In genomic region chr1:17617787-17618557, GRCh38 we compare ENCODE assay signal across 10 cellular contexts.
A peak's percentile ranks its signal among the peaks of the same experiment; 100 is the strongest.
DNase-seq lines count a peak whose midpoint lies in the region; TF ChIP-seq lines count a peak whose summit lies in the region.
"Had no signal": no experiment of that assay in that cellular context is flagged by ENCODE, and none has a peak within 500 bp of the region (broad histone marks: within the 10 kb centered on the region; RNA-seq: fewer than 3 reads in every experiment).

No MANE protein-coding gene starts in this region.

- H3K9me3 ChIP-seq in sigmoid colon, result no peaks in the 10 kb centered on the region
- H3K9me3 ChIP-seq: BE2C had no signal

- no peak for DNase-seq in CD14-positive monocyte (ENCODE audit: low spot score)
- DNase-seq in astrocyte of the spinal cord (ENCODE audit: low read depth, low spot score), result peak; percentile 31
- DNase-seq in hepatic stellate cell (ENCODE audit: low spot score), result peak; percentile 97
- DNase-seq in sigmoid colon, result peak; percentile 86
- no peak for DNase-seq in SW480 (ENCODE audit: low spot score)
- DNase-seq in NCI-H2029 (lab: John Stamatoyannopoulos, UW), result no peak
- DNase-seq in SW 1271 (lab: John Stamatoyannopoulos, UW), result no peak
- no peak for DNase-seq in NCI-H2171 (lab: John Stamatoyannopoulos, UW)
- DNase-seq: BE2C, MM.1S had no signal

- TF ChIP-seq EP300 in sigmoid colon (IDR thresholded peaks at IDR 0.05), result peak in 1 of 4 donors; percentile 40

- peaks cover 6 to 33% (median 14%) of the 10 kb centered on the region in 4 donors for H3K36me3 ChIP-seq in sigmoid colon
- H3K36me3 ChIP-seq: BE2C had no signal

- intact Hi-C loops in CD14-positive monocyte (cut with micrococcal nuclease) (no loop called here), sigmoid colon (cut with DNase I) (no loop called here)

- peaks cover 40 to 41% of the 10 kb centered on the region in 2 donors for H3K36me3 Mint-ChIP-seq in CD14-positive monocyte

- TF ChIP-seq POLR2A in sigmoid colon (IDR thresholded peaks at IDR 0.05), result no peak

- peak overlapping the region; percentile 81 to 92 (median 88) for H3K27ac ChIP-seq in sigmoid colon

- H3K27ac Mint-ChIP-seq in CD14-positive monocyte, result peak overlapping the region; percentile 89 to 97 (median 94)

- no peaks in the 10 kb centered on the region for H3K27me3 ChIP-seq in sigmoid colon
- H3K27me3 ChIP-seq: BE2C had no signal

- H3K4me3 ChIP-seq in astrocyte of the spinal cord (ENCODE audit: low read depth, low read length) (no peak overlapping the region), sigmoid colon (peak overlapping the region; percentile 16 to 50 (median 34))

- no peak for TF ChIP-seq CTCF in CD14-positive monocyte (IDR thresholded peaks at IDR 0.05)
- no peak for TF ChIP-seq CTCF in astrocyte of the spinal cord (IDR thresholded peaks at IDR 0.05; ENCODE audit: low read depth, low read length)
- no peak for TF ChIP-seq CTCF in sigmoid colon (IDR thresholded peaks at IDR 0.05)

- in situ Hi-C loops in astrocyte of the spinal cord (cut with HindIII; ENCODE audit: low sequenced_read_pairs), result no loop called here

- WGBS in sigmoid colon, 2 donors, result 68 to 82% methylated on average over 27 of the region's 27 CpGs

- H3K27me3 Mint-ChIP-seq in CD14-positive monocyte (ENCODE audit: low read depth in 3 of 3), result peaks cover 1 to 6% (median 2%) of the 10 kb centered on the region in 3 donors

- no peaks in the 10 kb centered on the region for H3K9me3 Mint-ChIP-seq in CD14-positive monocyte

- H3K4me3 Mint-ChIP-seq in CD14-positive monocyte, result peak overlapping the region; percentile 96 to 99

- H3K4me1 Mint-ChIP-seq in CD14-positive monocyte, result peaks cover 83% of the 10 kb centered on the region

- H3K4me1 ChIP-seq in sigmoid colon, result peaks cover 0 to 39% (median 32%) of the 10 kb centered on the region in 4 donors
- H3K4me1 ChIP-seq: BE2C had no signal

Comparison
In these comparisons a context has a peak if more than half of its experiments do, and no peak if none do; other contexts are left out.
1. DNase-seq: peak in astrocyte of the spinal cord (single experiment), hepatic stellate cell (single experiment) and sigmoid colon (single experiment); none in CD14-positive monocyte (single experiment), SW480 (single experiment), NCI-H2029 (single experiment), SW 1271 (0 of 2) and NCI-H2171 (single experiment).